13 cellular contexts compared by ENCODE assay signal in genomic region chr15:71201471-71201870, GRCh38.
DNase-seq lines count a peak whose midpoint lies in the region; ATAC-seq and TF ChIP-seq lines count a peak whose summit lies in the region.
"Had no signal": no experiment of that assay in that cellular context is flagged by ENCODE, and none has a peak within 500 bp of the region (broad histone marks: within the 10 kb centered on the region; RNA-seq: fewer than 3 reads in every experiment).

No MANE protein-coding gene starts in this region.

- H3F3A ChIP-seq in GM23248 (ENCODE audit: insufficient read depth): no peaks in the 10 kb centered on the region

- H3K79me2 ChIP-seq in GM23248 (ENCODE audit: insufficient read depth): peaks cover 31% of the 10 kb centered on the region

- H3K4me3 ChIP-seq in lower lobe of right lung (no peak overlapping the region), GM23248 (no peak overlapping the region)

- no peaks in the 10 kb centered on the region for H3K27me3 ChIP-seq in lower lobe of right lung (ENCODE audit: low read depth)
- no peaks in the 10 kb centered on the region for H3K27me3 ChIP-seq in GM23248 (replicated peaks; ENCODE audit: insufficient read depth)

- H3K4me2 ChIP-seq in GM23248 (ENCODE audit: unreplicated experiment): no peak overlapping the region

- H3K36me3 ChIP-seq in lower lobe of right lung (no peaks in the 10 kb centered on the region), GM23248 (ENCODE audit: low read depth) (no peaks in the 10 kb centered on the region)

- WGBS in GM23248 (ENCODE audit: low coverage in 1 of 2, low lambda C conversion rate in 2 of 2, missing lambda C conversion rate in 2 of 2), 2 experiments: 70 to 73% methylated on average over 9 of the region's 9 CpGs

- H3K9ac ChIP-seq in GM23248: no peak overlapping the region

- in situ Hi-C loops in GM23248 (cut with MboI): no loop called here

- no peaks in the 10 kb centered on the region for H4K20me1 ChIP-seq in GM23248 (ENCODE audit: insufficient read depth)

- H3K9me2 ChIP-seq in GM23248 (ENCODE audit: insufficient read depth): no peaks in the 10 kb centered on the region

- intact Hi-C loops in lower lobe of right lung (cut with DNase I): no loop called here

- no peak for TF ChIP-seq CTCF in lower lobe of right lung (IDR thresholded peaks at IDR 0.05)

- no peak overlapping the region for H3K27ac ChIP-seq in lower lobe of right lung
- H3K27ac ChIP-seq in GM23248: no peak overlapping the region

- peak; percentile 74 to 81 for ATAC-seq in lower lobe of right lung
- no peak for ATAC-seq in GM18858 (IDR thresholded peaks at IDR 0.05; ENCODE audit: unreplicated experiment)
- ATAC-seq: activated T-cell treated with anti-CD3 and anti-CD28 coated beads, Interleukin-2, amount 50 U/mL, for 4 hours had no signal

- H3K4me1 ChIP-seq in lower lobe of right lung (peaks cover 18% of the 10 kb centered on the region), GM23248 (ENCODE audit: insufficient read depth) (peaks cover 7% of the 10 kb centered on the region; the same call in 1 of the 2 replicates)

- no peaks in the 10 kb centered on the region for H3K9me3 ChIP-seq in lower lobe of right lung
- H3K9me3 ChIP-seq in GM23248 (ENCODE audit: low read depth): no peaks in the 10 kb centered on the region

- DNase-seq in DMS153 (lab: John Stamatoyannopoulos, UW) (peak; percentile 93), NCI-H1694 treated with DMSO at 0.1 percent for 48 hours (lab: John Stamatoyannopoulos, UW) (peak; percentile 59), NCI-H774 (lab: John Stamatoyannopoulos, UW) (peak; percentile 76), lower lobe of right lung (peak; percentile 68), putamen (ENCODE audit: low spot score) (no peak), GM23248 (no peak)
- DNase-seq in stimulated activated CD4-positive, alpha-beta T cell treated with anti-CD3 and anti-CD28 coated beads, Interleukin-4, amount 100 ng/mL, for 4 hours: no peak
- DNase-seq: activated CD4-positive, alpha-beta T cell treated with anti-CD3 and anti-CD28 coated beads for 1 hour; activated T-cell treated with anti-CD3 and anti-CD28 coated beads, Interleukin-2, amount 50 U/mL, for 4 hours; CD4-positive, CD25-positive, alpha-beta regulatory T cell; stimulated activated CD4-positive, alpha-beta T cell treated with anti-CD3 and anti-CD28 coated beads, Interleukin-2, amount 100 ng/mL, for 48 hours; stimulated activated naive CD4-positive, alpha-beta T cell treated with Interleukin-2 at 50 U/mL for 16 hours had no signal

- H2AFZ ChIP-seq in GM23248: no peak overlapping the region

Comparison
In these comparisons a context has a peak if more than half of its experiments do, and no peak if none do; other contexts are left out.
1. DNase-seq: peak in DMS153 (single experiment), NCI-H1694 treated with DMSO at 0.1 percent for 48 hours (single experiment), NCI-H774 (single experiment) and lower lobe of right lung (single experiment); none in stimulated activated CD4-positive, alpha-beta T cell treated with anti-CD3 and anti-CD28 coated beads, Interleukin-4, amount 100 ng/mL, for 4 hours (0 of 2), putamen (single experiment) and GM23248 (single experiment).